14 cellular contexts compared by ENCODE assay signal in the genomic region with DNA sequence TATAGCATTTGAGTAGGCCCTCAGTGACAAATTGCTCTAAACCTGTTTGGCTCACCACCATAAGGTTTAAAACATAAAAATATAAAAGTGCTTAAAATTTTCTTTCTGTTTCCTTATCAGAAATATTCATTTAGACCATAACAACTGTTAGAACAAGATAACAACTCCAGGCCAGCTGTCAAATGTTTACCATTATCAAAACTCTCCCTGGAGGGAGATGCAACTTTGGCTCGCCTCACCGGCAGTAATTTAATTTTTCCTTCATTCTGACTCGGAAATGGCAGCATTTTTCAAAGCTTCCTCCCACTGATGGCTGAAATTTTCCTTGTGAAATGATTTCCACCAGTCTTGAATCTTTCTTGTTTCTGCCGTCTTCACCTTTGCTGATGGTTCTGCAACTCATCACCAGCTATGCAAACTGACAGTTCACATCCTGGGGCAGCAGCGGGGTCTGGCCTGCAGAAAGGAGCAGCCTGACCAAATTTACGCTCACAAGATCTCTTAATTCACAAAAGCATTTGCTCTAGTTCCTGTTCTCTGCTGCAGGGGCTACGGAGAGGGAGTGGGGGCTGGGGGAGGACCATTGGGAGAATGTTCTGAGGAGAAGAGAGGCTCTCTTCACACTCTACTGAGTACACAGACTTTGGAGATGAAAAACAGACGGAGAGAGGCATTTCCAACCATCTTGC.
DNase-seq lines count a peak whose midpoint lies in the region; ATAC-seq and TF ChIP-seq lines count a peak whose summit lies in the region.
"Had no signal": no experiment of that assay in that cellular context is flagged by ENCODE, and none has a peak within 500 bp of the region (broad histone marks: within the 10 kb centered on the region; RNA-seq: fewer than 3 reads in every experiment).

No MANE protein-coding gene starts in this region.

- no peak overlapping the region for H3K4me3 ChIP-seq in ACC112 (ENCODE audit: low read depth, low read length)
- no peak overlapping the region for H3K4me3 ChIP-seq in prostate gland
- H3K4me3 ChIP-seq: suprapubic skin had no signal

- peak; percentile 63 for DNase-seq in KG1 (lab: John Stamatoyannopoulos, UW)
- DNase-seq in prostate gland (ENCODE audit: low spot score): no peak
- DNase-seq in stimulated activated CD4-positive, alpha-beta T cell treated with anti-CD3 and anti-CD28 coated beads, Interleukin-1b, Interleukin-23, amount 100 ng/mL, for 48 hours: no peak
- DNase-seq: activated CD4-positive, alpha-beta T cell treated with anti-CD3 and anti-CD28 coated beads for 1 hour; activated effector memory CD4-positive, alpha-beta T cell treated with anti-CD3 and anti-CD28 coated beads, Interleukin-2, amount 50 U/mL, for 16 hours; kidney glomerular epithelial cell; NCI-H446 treated with DMSO at 0.1 percent for 48 hours; posterior cingulate gyrus had no signal

- H3K4me1 Mint-ChIP-seq in brain: peaks cover 43% of the 10 kb centered on the region
- peaks cover 61% of the 10 kb centered on the region for H3K4me1 Mint-ChIP-seq in nephron

- TF ChIP-seq POLR2A in prostate gland (IDR thresholded peaks at IDR 0.05): no peak

- intact Hi-C loops in prostate gland (cut with DNase I): no loop called here

- peak overlapping the region in 3 of 5 experiments; percentile 19 to 58 (median 44) for H3K4me3 Mint-ChIP-seq in brain
- peak overlapping the region; percentile 33 to 57 (median 37) for H3K4me3 Mint-ChIP-seq in nephron

- H3K27ac ChIP-seq in ACC112 (ENCODE audit: low read depth, low read length) (no peak overlapping the region), prostate gland (no peak overlapping the region)
- H3K27ac ChIP-seq: suprapubic skin had no signal

- H3K4me1 ChIP-seq in ACC112 (ENCODE audit: control insufficient read depth, insufficient read depth, low read length, unreplicated experiment) (no peaks in the 10 kb centered on the region), prostate gland (replicated peaks) (no peaks in the 10 kb centered on the region)

- WGBS in prostate gland: 73% methylated on average over 8 of the region's 8 CpGs

- H3K27ac Mint-ChIP-seq in brain (peak overlapping the region in 3 of 5 experiments; percentile 74 to 89 (median 88)), nephron (peak overlapping the region; percentile 95 to 98 (median 96))

- H3K79me2 ChIP-seq in ACC112 (ENCODE audit: control insufficient read depth, insufficient read depth, low read length, unreplicated experiment): no peaks in the 10 kb centered on the region

- H3K9me3 Mint-ChIP-seq in brain (no peaks in the 10 kb centered on the region), nephron (no peaks in the 10 kb centered on the region)

- no peaks in the 10 kb centered on the region for H3K9me3 ChIP-seq in prostate gland
- H3K9me3 ChIP-seq: suprapubic skin had no signal

- ATAC-seq in GM21526 (IDR thresholded peaks at IDR 0.05; ENCODE audit: low FRiP score, unreplicated experiment) (no peak), HG03159 (IDR thresholded peaks at IDR 0.05; ENCODE audit: unreplicated experiment) (no peak)

- H3K27me3 Mint-ChIP-seq in brain: no peaks in the 10 kb centered on the region
- H3K27me3 Mint-ChIP-seq in nephron (ENCODE audit: low read depth): no peaks in the 10 kb centered on the region

- H3K36me3 ChIP-seq in ACC112 (ENCODE audit: insufficient read depth, low read length) (no peaks in the 10 kb centered on the region), prostate gland (no peaks in the 10 kb centered on the region)
- H3K36me3 ChIP-seq: suprapubic skin had no signal

- peak overlapping the region; percentile 28 for H2AFZ ChIP-seq in ACC112 (ENCODE audit: low read length, unreplicated experiment)

- no peaks in the 10 kb centered on the region for H3K36me3 Mint-ChIP-seq in brain
- no peaks in the 10 kb centered on the region for H3K36me3 Mint-ChIP-seq in nephron (ENCODE audit: low read depth)

- no peaks in the 10 kb centered on the region for H3K27me3 ChIP-seq in ACC112 (ENCODE audit: insufficient read depth, low read length)
- no peaks in the 10 kb centered on the region for H3K27me3 ChIP-seq in prostate gland (replicated peaks; ENCODE audit: insufficient read depth)
- H3K27me3 ChIP-seq: suprapubic skin had no signal

- TF ChIP-seq CTCF in brain (conservative IDR thresholded peaks at IDR 0.05) (no peak), nephron (IDR thresholded peaks at IDR 0.05; ENCODE audit: unreplicated experiment in 3 of 3) (no peak), prostate gland (IDR thresholded peaks at IDR 0.05) (no peak)
